Comparison of ENCODE assay signal across 8 cellular contexts in the genomic region with DNA sequence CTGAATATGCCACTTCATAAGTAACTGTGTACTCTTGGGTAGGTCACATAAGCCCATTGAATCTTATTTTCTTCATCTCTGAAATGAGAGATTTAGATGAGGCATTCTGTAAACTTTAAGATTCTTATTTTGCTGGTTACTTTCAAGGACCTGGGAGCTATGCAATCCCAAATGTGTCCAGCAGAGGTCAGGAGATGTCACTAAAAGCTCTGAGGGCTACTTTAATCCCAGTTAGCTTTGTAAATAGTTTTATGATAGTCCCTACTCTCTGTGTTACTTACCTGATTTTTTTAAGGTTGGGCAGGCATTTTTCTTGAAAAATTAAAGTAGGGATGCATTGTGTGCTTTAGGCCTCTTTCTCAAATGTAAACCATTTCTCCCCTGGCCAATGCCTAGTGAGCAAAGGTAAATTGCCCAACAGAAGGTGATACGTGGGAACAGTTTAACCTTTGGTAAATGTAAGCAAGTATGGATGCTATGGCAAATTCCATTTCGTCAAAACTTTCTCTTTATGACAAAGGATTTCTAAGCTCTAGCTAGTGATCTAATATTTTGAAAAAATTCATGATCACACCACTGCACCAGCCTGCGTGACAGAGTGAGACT. TPM values are rescaled to one million over a fixed set of nuclear protein-coding genes. Genes with fewer than 3 reads are reported as not detected.
DNase-seq lines count a peak whose midpoint lies in the region; ATAC-seq and TF ChIP-seq lines count a peak whose summit lies in the region.

No MANE protein-coding gene starts in this region.

- H3K9me2 ChIP-seq in hepatocyte (replicated peaks; ENCODE audit: insufficient read depth): no peaks in the 10 kb centered on the region

- H3K27ac ChIP-seq in ascending aorta (no peak overlapping the region), hepatocyte (no peak overlapping the region), spleen (peak overlapping the region in 1 of 8 donors; percentile 97)

- H3K4me3 ChIP-seq in ascending aorta: no peak overlapping the region
- H3K4me3 ChIP-seq in hepatocyte: no peak overlapping the region
- no peak overlapping the region for H3K4me3 ChIP-seq in spleen

- DNase-seq in NCI-H1417 treated with DMSO at 0.1 percent for 48 hours (lab: John Stamatoyannopoulos, UW) (peak; percentile 12), T-helper 9 cell (peak; percentile 74), ascending aorta (ENCODE audit: low spot score in 2 of 2) (peak in 1 of 2 donors; percentile 94), hepatocyte (ENCODE audit: low spot score) (peak; percentile 85), spleen (no peak)

- peak overlapping the region; percentile 1 for H3K4me2 ChIP-seq in hepatocyte

- ATAC-seq in GM18502 (IDR thresholded peaks at IDR 0.05; ENCODE audit: poor library complexity, unreplicated experiment) (no peak), GM21576 (IDR thresholded peaks at IDR 0.05; ENCODE audit: unreplicated experiment) (no peak)

- H3K79me2 ChIP-seq in hepatocyte: no peaks in the 10 kb centered on the region

- H4K20me1 ChIP-seq in hepatocyte (ENCODE audit: insufficient read depth, poor library complexity, severe bottlenecking): no peaks in the 10 kb centered on the region

- TF ChIP-seq CTCF in GM12873 (IDR thresholded peaks at IDR 0.05; ENCODE audit: insufficient read depth, low read depth, low read length, missing control alignments) (peak; percentile 82), ascending aorta (IDR thresholded peaks at IDR 0.05) (peak; percentile 87 to 92 (median 89)), hepatocyte (IDR thresholded peaks at IDR 0.05; ENCODE audit: poor library complexity) (peak; percentile 94), spleen (IDR thresholded peaks at IDR 0.05 in 8 of 11, conservative IDR thresholded peaks at IDR 0.05 in 3 of 11) (peak; percentile 90 to 97 (median 95))

- 52% methylated on average over 3 of the region's 3 CpGs for WGBS in hepatocyte (ENCODE audit: low lambda C conversion rate, missing lambda C conversion rate)
- WGBS in spleen, 5 donors: 58 to 69% (median 64%) methylated on average over 3 of the region's 3 CpGs

- no peak for TF ChIP-seq POLR2A in spleen (IDR thresholded peaks at IDR 0.05)

- H3K4me1 ChIP-seq in ascending aorta (peaks cover 0 to 7% of the 10 kb centered on the region in 2 donors), hepatocyte (ENCODE audit: insufficient read depth) (peaks cover 4% of the 10 kb centered on the region), spleen (peaks cover 8 to 62% (median 23%) of the 10 kb centered on the region in 6 donors)

- intact Hi-C loops in ascending aorta (cut with DNase I) (loop anchor here (1.0 to 5.0 kb wide), 3 partner anchors 96 to 415 kb away; no protein-coding TSS in a partner anchor), spleen (cut with DNase I; ENCODE audit: low total_unique reads) (loop anchor here (5.0 kb wide), 2 partner anchors 95 to 365 kb away; no protein-coding TSS in a partner anchor)

- H2AFZ ChIP-seq in hepatocyte: no peak overlapping the region

- H3K9me3 ChIP-seq in ascending aorta (no peaks in the 10 kb centered on the region), hepatocyte (ENCODE audit: low read depth) (no peaks in the 10 kb centered on the region), spleen (no peaks in the 10 kb centered on the region)

- H3K27me3 ChIP-seq in ascending aorta (no peaks in the 10 kb centered on the region), hepatocyte (no peaks in the 10 kb centered on the region), spleen (replicated peaks in 1 of 7) (no peaks in the 10 kb centered on the region)

- H3K36me3 ChIP-seq in ascending aorta (no peaks in the 10 kb centered on the region), hepatocyte (replicated peaks; ENCODE audit: insufficient read depth, low read depth) (no peaks in the 10 kb centered on the region), spleen (no peaks in the 10 kb centered on the region)

RNA-seq across cellular contexts. Expression of a gene that starts 57.1 kb away (rescaled TPM):
- 176 TPM for total RNA-seq in ascending aorta
- 179 and 214 TPM in 2 replicates for total RNA-seq in hepatocyte
- polyA plus RNA-seq in hepatocyte: 161 and 206 TPM in 2 replicates
- total RNA-seq in spleen: 100 to 1,000 TPM; 356 to 641 (median 467) TPM
- polyA plus RNA-seq in spleen: 10 to 100 TPM; 54.7 to 92.3 (median 86.3) TPM
